ENCODE assay signal across 17 cellular contexts in the genomic region with DNA sequence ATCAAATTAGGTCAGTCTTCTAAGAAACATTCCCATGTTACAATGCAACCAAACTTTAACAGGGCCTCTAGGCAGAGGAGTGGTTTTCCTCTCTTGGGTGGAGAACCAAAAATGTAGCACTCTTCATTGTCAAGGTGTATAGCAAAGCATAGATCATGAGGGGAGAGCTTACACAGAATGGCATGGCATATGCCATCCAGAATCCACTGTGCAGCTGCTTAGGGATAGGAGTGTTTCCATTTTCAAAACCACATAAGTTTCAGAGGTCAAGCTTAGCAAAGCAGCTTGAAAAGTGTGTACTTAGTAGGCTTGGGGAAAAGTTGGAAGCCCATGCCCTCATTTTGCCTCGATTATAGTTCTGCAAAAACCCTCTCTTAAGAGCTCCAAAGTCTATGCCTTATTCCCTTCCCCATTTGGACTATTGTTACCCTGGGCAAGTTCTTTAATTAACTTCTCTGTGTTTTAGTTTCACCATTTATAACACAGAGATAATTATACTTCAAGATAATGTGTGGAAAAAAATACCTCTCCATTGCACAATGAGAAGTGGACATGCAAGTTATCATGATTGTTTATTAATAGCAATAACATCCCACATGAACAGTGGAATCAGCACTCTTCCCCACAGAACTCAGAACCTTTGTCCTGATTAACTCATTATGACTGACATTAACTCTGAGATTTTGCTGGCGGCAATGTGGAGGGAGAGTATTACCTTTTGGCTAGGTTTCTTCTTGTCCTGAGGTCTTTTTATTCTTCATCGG.
DNase-seq lines count a peak whose midpoint lies in the region; ATAC-seq, FAIRE-seq and TF ChIP-seq lines count a peak whose summit lies in the region.
"Had no signal": no experiment of that assay in that cellular context is flagged by ENCODE, and none has a peak within 500 bp of the region (broad histone marks: within the 10 kb centered on the region; RNA-seq: fewer than 3 reads in every experiment).

No MANE protein-coding gene starts in this region.

- DNase-seq in Right ventricle myocardium inferior (ENCODE audit: missing footprints) (no peak), right atrium auricular region (ENCODE audit: low spot score) (no peak), heart left ventricle (no peak), left ventricle myocardium superior (no peak), medulla oblongata (ENCODE audit: extremely low spot score) (no peak), GM19239 (ENCODE audit: insufficient read length, low spot score) (no peak), NCI-H748 (lab: John Stamatoyannopoulos, UW; ENCODE audit: unreplicated experiment) (no peak)
- DNase-seq: CD4-positive, alpha-beta memory T cell; DMS153; DMS79; GDM1; H9 had no signal

- H3K4me1 ChIP-seq in right atrium auricular region, result peaks cover 0 to 5% of the 10 kb centered on the region in 2 donors
- H3K4me1 ChIP-seq in heart left ventricle, result peaks cover 0 to 18% (median 2%) of the 10 kb centered on the region in 12 donors
- H3K4me1 ChIP-seq: A549, BLaER1 had no signal

- intact Hi-C loops in Right ventricle myocardium inferior (cut with DNase I), result loop anchor here (5.0 kb wide), 1 partner anchor 40 kb away; no protein-coding TSS in a partner anchor
- intact Hi-C loops in heart left ventricle (cut with DNase I), result no loop called here
- intact Hi-C loops in left ventricle myocardium superior (cut with micrococcal nuclease), result no loop called here

- H3K27me3 ChIP-seq in right atrium auricular region (no peaks in the 10 kb centered on the region), heart left ventricle (no peaks in the 10 kb centered on the region)
- H3K27me3 ChIP-seq: BLaER1 had no signal

- 50 to 57% (median 56%) methylated on average over 3 of the region's 3 CpGs for WGBS in heart left ventricle, 4 donors

- H3K36me3 ChIP-seq in right atrium auricular region (no peaks in the 10 kb centered on the region), heart left ventricle (no peaks in the 10 kb centered on the region)

- H3K27ac ChIP-seq in right atrium auricular region, result no peak overlapping the region
- H3K27ac ChIP-seq in heart left ventricle, result peak overlapping the region in 7 of 12 donors; percentile 7 to 72 (median 50)
- H3K27ac ChIP-seq: 22Rv1, A549, BLaER1 had no signal

- no peak for TF ChIP-seq CTCF in right atrium auricular region (IDR thresholded peaks at IDR 0.05)
- no peak for TF ChIP-seq CTCF in heart left ventricle (IDR thresholded peaks at IDR 0.05)

- H3K9me3 ChIP-seq in right atrium auricular region (no peaks in the 10 kb centered on the region), heart left ventricle (no peaks in the 10 kb centered on the region)
- H3K9me3 ChIP-seq: A549, BLaER1 had no signal

- TF ChIP-seq POLR2A in heart left ventricle (IDR thresholded peaks at IDR 0.05), result no peak

- ATAC-seq in Right ventricle myocardium inferior, result peak; percentile 80
- peak; percentile 64 to 92 (median 86) for ATAC-seq in heart left ventricle
- peak; percentile 91 for ATAC-seq in left ventricle myocardium superior
- ATAC-seq: A549, HepG2 had no signal

- FAIRE-seq in GM19239 (lab: Jason Lieb, UNC), result no peak
- FAIRE-seq: A549, H1, HepG2 had no signal

- H3K4me3 ChIP-seq in right atrium auricular region (no peak overlapping the region), heart left ventricle (peak overlapping the region in 3 of 12 donors; percentile 19 to 41 (median 28))
- H3K4me3 ChIP-seq: A549, BLaER1 had no signal

Comparison
In these comparisons a context has a peak if more than half of its experiments do, and no peak if none do; other contexts are left out.
1. H3K27ac ChIP-seq: peak in heart left ventricle (7 of 12); none in right atrium auricular region (0 of 2).
2. Peak in every context shown above with its lines, with median percentiles within 50 percentile points of each other: ATAC-seq.